ENCODE assay signal across 20 cellular contexts in the genomic region with DNA sequence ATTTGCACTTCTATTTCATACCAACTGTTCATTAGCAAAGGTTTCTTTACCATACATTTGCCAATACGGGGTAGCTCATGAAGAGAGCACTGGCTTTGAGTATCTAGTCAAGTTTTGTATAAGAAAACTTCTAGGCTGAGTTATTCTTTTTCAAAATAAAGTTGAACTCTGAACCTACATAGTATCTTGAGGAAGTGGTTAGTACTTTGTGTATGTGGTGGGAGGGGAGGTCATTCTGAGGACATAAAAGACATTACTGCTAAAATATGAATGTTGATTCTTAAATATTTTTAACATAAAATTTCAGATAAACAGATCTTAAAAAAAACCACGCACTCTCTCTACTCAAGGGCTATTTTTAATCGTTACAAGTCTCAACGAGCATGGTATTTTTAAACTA.
A peak's percentile ranks its signal among the peaks of the same experiment; 100 is the strongest.
DNase-seq lines count a peak whose midpoint lies in the region; ATAC-seq and TF ChIP-seq lines count a peak whose summit lies in the region.
"Had no signal": no experiment of that assay in that cellular context is flagged by ENCODE, and none has a peak within 500 bp of the region (broad histone marks: within the 10 kb centered on the region; RNA-seq: fewer than 3 reads in every experiment).

No MANE protein-coding gene starts in this region.

- no peak for TF ChIP-seq CTCF in choroid plexus epithelial cell (conservative IDR thresholded peaks at IDR 0.05; ENCODE audit: low read depth, low read length)
- no peak for TF ChIP-seq CTCF in mesothelial cell of epicardium (IDR thresholded peaks at IDR 0.05; ENCODE audit: unreplicated experiment)
- TF ChIP-seq CTCF in natural killer cell (IDR thresholded peaks at IDR 0.05) = no peak

- peak overlapping the region; percentile 33; the same call in 1 of the 2 replicates for H3K4me2 ChIP-seq in BLaER1

- H3K4me3 Mint-ChIP-seq in mesothelial cell of epicardium = no peak overlapping the region
- no peak overlapping the region for H3K4me3 Mint-ChIP-seq in natural killer cell
- H3K4me3 Mint-ChIP-seq: CD14-positive monocyte, WTC11 had no signal

- H3K9me3 ChIP-seq in BLaER1 = no peaks in the 10 kb centered on the region
- H3K9me3 ChIP-seq: adrenal gland, esophagus squamous epithelium, left lung, vagina had no signal

- H3K4me3 ChIP-seq in BLaER1 (no peak overlapping the region), choroid plexus epithelial cell (ENCODE audit: low read depth, low read length) (no peak overlapping the region)
- H3K4me3 ChIP-seq: adrenal gland, esophagus squamous epithelium, left lung, vagina had no signal

- no peak for ATAC-seq in natural killer cell
- ATAC-seq: left lung, WTC11 had no signal

- no peaks in the 10 kb centered on the region for H3K27me3 ChIP-seq in BLaER1
- H3K27me3 ChIP-seq: adrenal gland, esophagus squamous epithelium, left lung, vagina had no signal

- no peak overlapping the region for H3K9ac ChIP-seq in BLaER1

- intact Hi-C loops in natural killer cell (cut with micrococcal nuclease) = no loop called here

- DNase-seq in NAMALWA (ENCODE audit: low spot score) (peak; percentile 41), choroid plexus epithelial cell (ENCODE audit: low read depth) (peak; percentile 94), mesothelial cell of epicardium (ENCODE audit: low spot score in 2 of 2, unreplicated experiment in 2 of 2) (no peak), ureter (ENCODE audit: low spot score) (no peak), islet precursor cell (no peak), natural killer cell (no peak), NCI-H1436 (lab: John Stamatoyannopoulos, UW) (no peak)
- DNase-seq: activated CD4-positive, alpha-beta T cell treated with anti-CD3 and anti-CD28 coated beads, Interleukin-2, amount 50 U/mL, for 4 hours; activated gamma-delta T cell treated with Interleukin-2 at 50 U/mL for 16 hours; adrenal gland; central memory CD4-positive, alpha-beta T cell; esophagus squamous epithelium; left lung; NCI-H2171; NCI-H69; SIG-M5 had no signal

- H3K4me1 Mint-ChIP-seq in mesothelial cell of epicardium (peaks cover 30% of the 10 kb centered on the region), natural killer cell (no peaks in the 10 kb centered on the region)
- H3K4me1 Mint-ChIP-seq: CD14-positive monocyte, WTC11 had no signal

- H4K20me1 ChIP-seq in BLaER1 = no peaks in the 10 kb centered on the region

- H3K27me3 Mint-ChIP-seq in mesothelial cell of epicardium (ENCODE audit: low read depth) = no peaks in the 10 kb centered on the region
- H3K27me3 Mint-ChIP-seq in natural killer cell (ENCODE audit: low read depth in 2 of 2) = no peaks in the 10 kb centered on the region

- peak overlapping the region; percentile 80 for H3K27ac Mint-ChIP-seq in mesothelial cell of epicardium
- H3K27ac Mint-ChIP-seq in natural killer cell = no peak overlapping the region
- H3K27ac Mint-ChIP-seq: CD14-positive monocyte, WTC11 had no signal

- H3K36me3 Mint-ChIP-seq in mesothelial cell of epicardium (peaks cover 6% of the 10 kb centered on the region), natural killer cell (no peaks in the 10 kb centered on the region)
- H3K36me3 Mint-ChIP-seq: CD14-positive monocyte had no signal

- H3K36me3 ChIP-seq in BLaER1 = no peaks in the 10 kb centered on the region
- H3K36me3 ChIP-seq: adrenal gland, esophagus squamous epithelium, left lung, vagina had no signal

- peaks cover 19% of the 10 kb centered on the region for H3K4me1 ChIP-seq in BLaER1
- H3K4me1 ChIP-seq: adrenal gland, esophagus squamous epithelium, left lung, vagina had no signal

- H3K9me3 Mint-ChIP-seq in mesothelial cell of epicardium (peaks cover 16% of the 10 kb centered on the region), natural killer cell (peaks cover 10 to 25% of the 10 kb centered on the region in 2 donors)

- H3K27ac ChIP-seq in BLaER1 = no peak overlapping the region
- H3K27ac ChIP-seq: adrenal gland, esophagus squamous epithelium, vagina had no signal

Comparison
In these comparisons a context has a peak if more than half of its experiments do, and no peak if none do; other contexts are left out.
1. DNase-seq: peak in NAMALWA (single experiment) and choroid plexus epithelial cell (single experiment); none in mesothelial cell of epicardium (0 of 2), ureter (single experiment), islet precursor cell (single experiment), natural killer cell (single experiment) and NCI-H1436 (single experiment).